Comparison of ENCODE assay signal across 6 cellular contexts in genomic region chr14:92820536-92820840, GRCh38. TPM values are rescaled to one million over a fixed set of nuclear protein-coding genes. Genes with fewer than 3 reads are reported as not detected.
DNase-seq lines count a peak whose midpoint lies in the region; ATAC-seq, FAIRE-seq and TF ChIP-seq lines count a peak whose summit lies in the region.
"Not testable (repeated sequence)": the region's sequence is repeated elsewhere in the genome, so short reads cannot be mapped to it uniquely, and the experiment has no call there.

No MANE protein-coding gene starts in this region.

- DNase-seq in body of pancreas; cardiac muscle cell (ENCODE audit: low read depth in 1 of 2, low spot score in 1 of 2); hepatocyte (ENCODE audit: low spot score); HepG2 (ENCODE audit: low spot score); pancreas; progenitor cell of endocrine pancreas (ENCODE audit: low spot score, unreplicated experiment): not testable (repeated sequence)

- not testable (repeated sequence) for H4K20me1 ChIP-seq in hepatocyte (ENCODE audit: insufficient read depth, poor library complexity, severe bottlenecking); HepG2 (ENCODE audit: insufficient read depth, low read length)

- H3K27ac ChIP-seq in body of pancreas (peak overlapping the region in 3 of 4 donors; percentile 30 to 65 (median 62)), cardiac muscle cell (peak overlapping the region; percentile 47), hepatocyte (peak overlapping the region; percentile 46), HepG2 (ENCODE audit: extremely low read length, insufficient read depth, low read length) (peak overlapping the region; percentile 68), pancreas (peak overlapping the region in 3 of 4 donors; percentile 7 to 52 (median 29))

- POLR2A ChIA-PET in HepG2 (lab: Yijun Ruan, JAX): not testable (repeated sequence)

- H3K9me3 Mint-ChIP-seq in progenitor cell of endocrine pancreas (ENCODE audit: low read depth): not testable (repeated sequence)

- ATAC-seq in body of pancreas, HepG2, pancreas: not testable (repeated sequence)

- H3K27me3 Mint-ChIP-seq in progenitor cell of endocrine pancreas: not testable (repeated sequence)

- not testable (repeated sequence) for H2AFZ ChIP-seq in hepatocyte; HepG2 (ENCODE audit: low read length)

- 32 to 47% methylated on average over 5 to 7 of the region's 7 CpGs for WGBS in body of pancreas, 2 donors
- 86% methylated on average over 7 of the region's 7 CpGs for WGBS in hepatocyte (ENCODE audit: low lambda C conversion rate, missing lambda C conversion rate)
- WGBS in HepG2 (ENCODE audit: low lambda C conversion rate): 39% methylated on average over 7 of the region's 7 CpGs
- WGBS in pancreas, 2 donors: 44 to 52% methylated on average over 6 to 7 of the region's 7 CpGs

- in situ Hi-C loops in HepG2 (cut with HindIII; ENCODE audit: extremely low pct_ligation_motif_present, low pct_unique_long_range_greater_than_20kb): not testable (repeated sequence)

- not testable (repeated sequence) for TF ChIP-seq CTCF in body of pancreas (IDR thresholded peaks at IDR 0.05); cardiac muscle cell (IDR thresholded peaks at IDR 0.05; ENCODE audit: low read depth, low read length); hepatocyte (IDR thresholded peaks at IDR 0.05; ENCODE audit: poor library complexity); HepG2 (CRISPR knock-in tag; IDR thresholded peaks at IDR 0.05); pancreas (IDR thresholded peaks at IDR 0.05); progenitor cell of endocrine pancreas (IDR thresholded peaks at IDR 0.05; ENCODE audit: unreplicated experiment)

- H3K4me1 Mint-ChIP-seq in progenitor cell of endocrine pancreas (ENCODE audit: low read depth): peaks cover 26% of the 10 kb centered on the region

- CTCF ChIA-PET in HepG2 (lab: Yijun Ruan, JAX; ENCODE audit: low intra/inter-chr PET ratio, low total read pairs): not testable (repeated sequence)

- H3K79me2 ChIP-seq in hepatocyte; HepG2 (ENCODE audit: insufficient read depth, low read length): not testable (repeated sequence)

- H3K36me3 Mint-ChIP-seq in progenitor cell of endocrine pancreas (ENCODE audit: insufficient read depth): peaks cover 18% of the 10 kb centered on the region

- H3K9ac ChIP-seq in HepG2 (ENCODE audit: insufficient read depth, low read depth, low read length): not testable (repeated sequence)

- H3K9me3 ChIP-seq in body of pancreas; cardiac muscle cell (ENCODE audit: low read depth); hepatocyte (ENCODE audit: low read depth); HepG2 (ENCODE audit: low read length); pancreas: not testable (repeated sequence)

- not testable (repeated sequence) for H3K4me2 ChIP-seq in hepatocyte
- H3K4me2 ChIP-seq in HepG2 (ENCODE audit: low read depth, low read length): peak overlapping the region; percentile 7; the same call in 1 of the 2 replicates

- intact Hi-C loops in body of pancreas (cut with DNase I); HepG2 (cut with micrococcal nuclease; ENCODE audit: unreplicated experiment); pancreas (cut with DNase I): not testable (repeated sequence)

- H3K27me3 ChIP-seq in body of pancreas; cardiac muscle cell; hepatocyte; HepG2 (ENCODE audit: control insufficient read depth in 1 of 2, insufficient read depth in 2 of 2, low read length in 2 of 2); pancreas: not testable (repeated sequence)

- not testable (repeated sequence) for H3K9me2 ChIP-seq in hepatocyte (replicated peaks; ENCODE audit: insufficient read depth)

- not testable (repeated sequence) for H3K4me3 Mint-ChIP-seq in progenitor cell of endocrine pancreas (ENCODE audit: low read depth)

- not testable (repeated sequence) for H3K4me3 ChIP-seq in body of pancreas; cardiac muscle cell; hepatocyte; HepG2 (replicated peaks in 1 of 3; ENCODE audit: insufficient read depth in 1 of 3, low read depth in 2 of 3, low read length in 3 of 3); pancreas

- H3K4me1 ChIP-seq in body of pancreas; cardiac muscle cell (ENCODE audit: low read depth); hepatocyte (ENCODE audit: insufficient read depth); pancreas: not testable (repeated sequence)
- H3K4me1 ChIP-seq in HepG2 (ENCODE audit: insufficient read depth, low read length): peaks cover 30% of the 10 kb centered on the region

- H3K27ac Mint-ChIP-seq in progenitor cell of endocrine pancreas: peak overlapping the region; percentile 95

- not testable (repeated sequence) for TF ChIP-seq RAD21 in HepG2 (CRISPR knock-in tag; IDR thresholded peaks at IDR 0.05)

- not testable (repeated sequence) for TF ChIP-seq POLR2A in body of pancreas (IDR thresholded peaks at IDR 0.05); HepG2 (IDR thresholded peaks at IDR 0.05; ENCODE audit: insufficient read depth in 1 of 2, low read depth in 2 of 2, low read length in 2 of 2)

- not testable (repeated sequence) for TF ChIP-seq EP300 in HepG2 (IDR thresholded peaks at IDR 0.05; ENCODE audit: low read depth in 2 of 2, low read length in 2 of 2); HepG2 (CRISPR knock-in tag; IDR thresholded peaks at IDR 0.05; ENCODE audit: borderline replicate concordance)

- BruUV-seq in HepG2 (replicated peaks; lab: Mats Ljungman, UMichigan): not testable (repeated sequence)

- H3K36me3 ChIP-seq in body of pancreas (replicated peaks in 1 of 2; ENCODE audit: insufficient read depth in 1 of 2, low read depth in 2 of 2) (peaks cover 10 to 27% of the 10 kb centered on the region in 2 donors), cardiac muscle cell (peaks cover 61% of the 10 kb centered on the region), HepG2 (replicated peaks in 1 of 2; ENCODE audit: control insufficient read depth in 1 of 2, insufficient read depth in 2 of 2, low read length in 2 of 2) (peaks cover 21 to 71% of the 10 kb centered on the region in 2 experiments), pancreas (peaks cover 7 to 56% (median 10%) of the 10 kb centered on the region in 3 donors)
- H3K36me3 ChIP-seq in hepatocyte (replicated peaks; ENCODE audit: insufficient read depth, low read depth): not testable (repeated sequence)

- not testable (repeated sequence) for FAIRE-seq in HepG2 (lab: Jason Lieb, UNC); pancreas (lab: Jason Lieb, UNC)

TF ChIP-seq in HepG2, 621 proteins besides CTCF, POLR2A, EP300 and RAD21 (continues in another document):
- TF ChIP-seq MED1 (CRISPR knock-in tag; IDR thresholded peaks at IDR 0.05) (peak; percentile 28; the same call in 1 of the 2 replicates), ZNF605 (CRISPR knock-in tag; IDR thresholded peaks at IDR 0.05) (peak; percentile 81; the same call in 1 of the 2 replicates), SALL1 (CRISPR knock-in tag; IDR thresholded peaks at IDR 0.05) (peak; percentile 34; the same call in 1 of the 2 replicates), SOX6 (CRISPR knock-in tag; IDR thresholded peaks at IDR 0.05) (peak; percentile 49)
- TF ChIP-seq SOX6 (IDR thresholded peaks at IDR 0.05): not testable (repeated sequence)

RNA-seq across cellular contexts. Expression of gene GOLGA5, which starts 26.4 kb away (rescaled TPM):
- total RNA-seq in body of pancreas (10 to 100 TPM; 21.8 to 27.8 TPM), cardiac muscle cell (21.8 and 22.4 TPM in 2 replicates), hepatocyte (62.4 and 63.9 TPM in 2 replicates), HepG2 (2016; rRNA removed; fragmentation: Illumina TruSeq; extraction: Trizol) (40.0 and 54.6 TPM in 2 replicates), pancreas (10 to 100 TPM; 12.8 to 19.2 (median 16.8) TPM), progenitor cell of endocrine pancreas (29.7 TPM in 2 replicates)
- polyA plus RNA-seq in cardiac muscle cell (32.4 and 32.5 TPM in 2 replicates), hepatocyte (50.0 and 52.7 TPM in 2 replicates), HepG2 (2011; rRNA removed) (25.7 and 31.0 TPM in 2 replicates), pancreas (10 to 100 TPM; 21.7 to 22.6 TPM)
- total RNA-seq in HepG2 (2016; cell fraction: cytosol; rRNA removed; fragmentation: Illumina TruSeq; extraction: Trizol; ENCODE audit: low read depth): 18.6 and 23.9 TPM in 2 replicates
- total RNA-seq in HepG2 (2016; cell fraction: insoluble cytoplasmic fraction; rRNA removed; fragmentation: Illumina TruSeq; extraction: Trizol): 38.1 and 54.7 TPM in 2 replicates
- total RNA-seq in HepG2 (2016; cell fraction: membrane; rRNA removed; fragmentation: Illumina TruSeq; extraction: Trizol): 41.5 and 47.7 TPM in 2 replicates
- total RNA-seq in HepG2 (2016; cell fraction: nucleus; rRNA removed; fragmentation: Illumina TruSeq; extraction: Trizol): 21.9 and 23.1 TPM in 2 replicates
- polyA plus RNA-seq in HepG2 (2011; cell fraction: cytosol; rRNA removed): 16.9 and 24.2 TPM in 2 replicates
- 9.2 and 10.4 TPM in 2 replicates for polyA plus RNA-seq in HepG2 (2011; cell fraction: nucleus; rRNA removed)
- polyA plus RNA-seq in HepG2 (2012): 27.9 and 42.1 TPM in 2 replicates
- polyA plus RNA-seq in HepG2 (2016; cell fraction: cytosol; fragmentation: Illumina TruSeq; extraction: Trizol; ENCODE audit: low read depth): 13.0 and 14.4 TPM in 2 replicates
- polyA plus RNA-seq in HepG2 (2016; cell fraction: insoluble cytoplasmic fraction; fragmentation: Illumina TruSeq; extraction: Trizol; ENCODE audit: low read depth): 51.6 and 52.3 TPM in 2 replicates
- polyA plus RNA-seq in HepG2 (2016; cell fraction: membrane; fragmentation: Illumina TruSeq; extraction: Trizol; ENCODE audit: low read depth): 30.5 and 32.1 TPM in 2 replicates
- 28.4 and 29.6 TPM in 2 replicates for polyA plus RNA-seq in HepG2 (2016; cell fraction: nucleus; fragmentation: Illumina TruSeq; extraction: Trizol; ENCODE audit: insufficient read depth, low read depth)
- 9.6 and 9.8 TPM in 2 replicates for polyA minus RNA-seq in HepG2 (2011; rRNA and poly(A)+ RNA removed; ENCODE audit: low replicate concordance)
- polyA minus RNA-seq in HepG2 (2011; cell fraction: cytosol; rRNA and poly(A)+ RNA removed): 19.8 and 26.8 TPM in 2 replicates
- 27.6 and 40.0 TPM in 2 replicates for polyA minus RNA-seq in HepG2 (2011; cell fraction: nucleus; rRNA and poly(A)+ RNA removed)
